In the genomic region with DNA sequence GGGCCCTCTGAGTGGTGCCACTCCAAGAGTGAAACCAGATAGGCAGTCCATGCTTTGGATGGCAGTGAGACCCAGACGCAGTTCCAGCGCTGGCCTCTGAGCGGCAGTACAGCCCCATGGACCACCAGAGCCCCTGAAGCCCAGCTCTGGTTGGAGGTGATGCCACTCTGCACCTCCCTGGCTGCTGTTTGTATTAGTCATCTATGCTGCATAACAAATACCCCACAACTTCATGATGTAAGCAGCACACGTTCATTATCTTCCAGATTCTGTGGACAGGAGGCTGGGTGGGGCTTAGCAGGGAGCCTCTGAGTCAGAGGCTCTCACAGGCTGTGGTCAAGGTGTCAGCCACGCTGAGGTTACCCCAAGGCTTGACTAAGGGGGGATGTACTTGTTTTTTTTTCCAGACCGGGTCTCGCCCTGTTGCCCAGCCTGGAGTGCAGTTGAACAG, we compare ENCODE assay signal across 1 cellular context.
TF ChIP-seq lines count a peak whose summit lies in the region.

No MANE protein-coding gene starts in this region.

TF ChIP-seq in SK-N-SH, 30 proteins besides CTCF, POLR2A, EP300 and RAD21 (continued from another document):
- TF ChIP-seq, protein P1, sequence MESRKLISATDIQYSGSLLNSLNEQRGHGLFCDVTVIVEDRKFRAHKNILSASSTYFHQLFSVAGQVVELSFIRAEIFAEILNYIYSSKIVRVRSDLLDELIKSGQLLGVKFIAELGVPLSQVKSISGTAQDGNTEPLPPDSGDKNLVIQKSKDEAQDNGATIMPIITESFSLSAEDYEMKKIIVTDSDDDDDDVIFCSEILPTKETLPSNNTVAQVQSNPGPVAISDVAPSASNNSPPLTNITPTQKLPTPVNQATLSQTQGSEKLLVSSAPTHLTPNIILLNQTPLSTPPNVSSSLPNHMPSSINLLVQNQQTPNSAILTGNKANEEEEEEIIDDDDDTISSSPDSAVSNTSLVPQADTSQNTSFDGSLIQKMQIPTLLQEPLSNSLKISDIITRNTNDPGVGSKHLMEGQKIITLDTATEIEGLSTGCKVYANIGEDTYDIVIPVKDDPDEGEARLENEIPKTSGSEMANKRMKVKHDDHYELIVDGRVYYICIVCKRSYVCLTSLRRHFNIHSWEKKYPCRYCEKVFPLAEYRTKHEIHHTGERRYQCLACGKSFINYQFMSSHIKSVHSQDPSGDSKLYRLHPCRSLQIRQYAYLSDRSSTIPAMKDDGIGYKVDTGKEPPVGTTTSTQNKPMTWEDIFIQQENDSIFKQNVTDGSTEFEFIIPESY (IDR thresholded peaks at IDR 0.05; ENCODE audit: borderline replicate concordance, low read depth): no peak
- TF ChIP-seq TEAD4 (IDR thresholded peaks at IDR 0.05; ENCODE audit: borderline replicate concordance, insufficient read depth) (no peak), NFIC (IDR thresholded peaks at IDR 0.05; ENCODE audit: borderline replicate concordance) (no peak), CHD2 (IDR thresholded peaks at IDR 0.05; ENCODE audit: low read length, partially characterized antibody) (no peak), JUND (IDR thresholded peaks at IDR 0.05) (no peak)
TF ChIP-seq in SK-N-SH: peak in this region for 2.
